In the genomic region with DNA sequence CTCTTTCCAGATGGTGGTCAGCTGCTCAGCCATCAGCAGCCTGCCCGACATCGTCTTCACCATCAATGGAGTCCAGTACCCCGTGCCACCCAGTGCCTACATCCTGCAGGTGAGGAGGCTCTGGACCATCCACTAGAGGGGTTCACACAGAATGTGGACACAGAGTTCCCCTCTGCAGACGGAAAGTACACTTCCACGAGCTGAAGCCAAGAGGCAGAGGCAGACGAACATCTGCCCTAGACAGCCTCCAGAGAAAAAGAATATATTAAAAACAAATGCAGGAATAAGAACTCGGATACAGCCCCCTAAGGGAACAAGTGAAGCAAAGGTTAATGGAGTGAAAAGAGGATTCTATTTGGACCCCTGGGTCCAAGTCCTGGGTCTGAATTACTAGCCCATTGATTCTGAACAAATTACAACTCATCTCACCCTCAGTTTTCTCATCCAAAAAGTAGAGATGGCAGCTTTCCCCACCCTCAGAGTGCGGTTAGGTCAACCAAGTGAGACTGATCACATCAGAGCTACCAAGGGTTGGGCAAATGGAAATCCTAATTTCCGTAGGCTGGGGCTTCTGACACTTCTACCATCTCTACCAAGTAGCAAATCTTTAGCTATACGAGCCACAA, we compare ENCODE assay signal across 15 cellular contexts. TPM values are rescaled to one million over a fixed set of nuclear protein-coding genes. Genes with fewer than 3 reads are reported as not detected.
A peak's percentile ranks its signal among the peaks of the same experiment; 100 is the strongest.
DNase-seq lines count a peak whose midpoint lies in the region; ATAC-seq lines count a peak whose summit lies in the region.
"Not testable (repeated sequence)": the region's sequence is repeated elsewhere in the genome, so short reads cannot be mapped to it uniquely, and the experiment has no call there.
"Had no signal": no experiment of that assay in that cellular context is flagged by ENCODE, and none has a peak within 500 bp of the region (broad histone marks: within the 10 kb centered on the region; RNA-seq: fewer than 3 reads in every experiment).

No MANE protein-coding gene starts in this region.

- H3K27ac ChIP-seq in BLaER1 = not testable (repeated sequence)

- H3K9ac ChIP-seq in BLaER1 = not testable (repeated sequence)

- not testable (repeated sequence) for H3K36me3 ChIP-seq in BLaER1

- H3K27me3 ChIP-seq in BLaER1 = not testable (repeated sequence)

- H4K20me1 ChIP-seq in BLaER1 = not testable (repeated sequence)

- ATAC-seq in left ventricle myocardium superior = peak; percentile 43
- ATAC-seq in sciatic nerve = peak; percentile 47

- peak; percentile 15 for DNase-seq in cardiac septum (ENCODE audit: low spot score)
- not testable (repeated sequence) for DNase-seq in left ventricle myocardium superior; sciatic nerve (ENCODE audit: low spot score)

- intact Hi-C loops in cardiac septum (cut with DNase I); left ventricle myocardium superior (cut with micrococcal nuclease); sciatic nerve (cut with DNase I): not testable (repeated sequence)

- not testable (repeated sequence) for H3K9me3 ChIP-seq in BLaER1

- not testable (repeated sequence) for H3K4me3 ChIP-seq in BLaER1

- H3K4me2 ChIP-seq in BLaER1 = 0 out of 2 replicates have a peak overlapping the region, but pooled peaks have one; percentile 30

- not testable (repeated sequence) for H3K4me1 ChIP-seq in BLaER1

RNA-seq across cellular contexts. Expression of a gene that starts 8.1 kb away (rescaled TPM):
- 0.24 TPM for total RNA-seq in cardiac septum
- total RNA-seq in left ventricle myocardium superior = not detected
- total RNA-seq in sciatic nerve = not detected
- total RNA-seq: A172; A673; B cell; Caco-2; Calu3; CD4-positive, alpha-beta memory T cell; CD4-positive, alpha-beta T cell; CD4-positive, CD25-positive, alpha-beta regulatory T cell; CD8-positive, alpha-beta memory T cell; CD8-positive, alpha-beta T cell; Daoy had no signal

RNA-seq across cellular contexts. Expression of a gene that starts 10.7 kb away (rescaled TPM):
- not detected for total RNA-seq in cardiac septum
- total RNA-seq in left ventricle myocardium superior = 0.47 TPM
- total RNA-seq in sciatic nerve = not detected
- total RNA-seq: A172; A673; B cell; Caco-2; Calu3; CD4-positive, alpha-beta memory T cell; CD4-positive, alpha-beta T cell; CD4-positive, CD25-positive, alpha-beta regulatory T cell; CD8-positive, alpha-beta memory T cell; CD8-positive, alpha-beta T cell; Daoy had no signal

RNA-seq across cellular contexts. Expression of a gene that starts 29.5 kb away (rescaled TPM):
- not detected for total RNA-seq in cardiac septum
- total RNA-seq in left ventricle myocardium superior = 0.40 TPM
- not detected for total RNA-seq in sciatic nerve
- total RNA-seq: A172; A673; B cell; Caco-2; Calu3; CD4-positive, alpha-beta memory T cell; CD4-positive, alpha-beta T cell; CD4-positive, CD25-positive, alpha-beta regulatory T cell; CD8-positive, alpha-beta memory T cell; CD8-positive, alpha-beta T cell; Daoy had no signal

RNA-seq across cellular contexts. Expression of a gene that starts 50.2 kb away (rescaled TPM):
- 19.6 TPM for total RNA-seq in cardiac septum
- 15.8 TPM for total RNA-seq in left ventricle myocardium superior
- 23.1 TPM for total RNA-seq in sciatic nerve
